18 cellular contexts compared by ENCODE assay signal in the genomic region with DNA sequence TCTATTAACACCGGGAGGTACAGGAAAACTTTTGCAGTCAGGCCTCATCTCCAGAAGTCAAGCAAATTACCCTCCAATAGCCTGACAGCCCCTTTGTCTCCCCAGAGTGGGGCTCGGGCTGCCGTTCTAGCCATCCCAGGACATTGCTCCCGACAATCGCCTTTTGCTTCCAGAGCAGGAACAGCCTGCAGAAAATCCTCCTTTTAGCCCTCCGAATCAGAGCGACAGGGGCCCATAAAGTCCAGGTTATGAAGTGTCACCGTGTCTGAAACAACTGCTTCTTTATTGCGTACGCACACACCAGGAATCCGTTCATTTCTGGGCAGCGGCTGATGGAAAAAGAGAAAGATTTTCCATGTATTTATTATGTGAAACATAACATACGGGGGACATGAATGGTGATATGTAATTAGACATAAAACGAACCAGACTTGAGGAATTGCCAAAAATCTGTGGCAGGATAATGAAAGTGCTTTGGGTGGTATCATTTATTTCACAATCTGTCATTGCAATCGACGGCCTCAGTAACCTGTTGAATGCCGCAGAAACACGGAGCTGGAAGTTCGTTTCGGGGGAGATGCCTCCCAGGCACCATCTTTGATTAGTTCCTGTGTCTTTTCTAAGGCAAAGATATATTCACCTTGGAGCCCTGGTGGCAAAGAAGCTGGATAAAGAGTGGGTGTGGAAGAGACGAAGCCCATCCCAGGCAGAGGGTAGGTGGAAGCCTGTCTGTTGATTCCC. TPM values are rescaled to one million over a fixed set of nuclear protein-coding genes. Genes with fewer than 3 reads are reported as not detected.
DNase-seq lines count a peak whose midpoint lies in the region; TF ChIP-seq lines count a peak whose summit lies in the region.
"Had no signal": no experiment of that assay in that cellular context is flagged by ENCODE, and none has a peak within 500 bp of the region (broad histone marks: within the 10 kb centered on the region; RNA-seq: fewer than 3 reads in every experiment).

No MANE protein-coding gene starts in this region.

- H3K4me3 ChIP-seq in HEK293 (ENCODE audit: low read depth, low read length) (no peak overlapping the region), hepatocyte (no peak overlapping the region), GM23248 (no peak overlapping the region), esophagus squamous epithelium (no peak overlapping the region)
- H3K4me3 ChIP-seq: BLaER1 treated with 17β-estradiol and CSF1 and Interleukin-3, amounts not matched to agents 10 nM and 100 nM had no signal

- in situ Hi-C loops in GM23248 (cut with MboI): no loop called here

- no peaks in the 10 kb centered on the region for H3F3A ChIP-seq in GM23248 (ENCODE audit: insufficient read depth)

- H3K27ac ChIP-seq in HEK293 (ENCODE audit: extremely low read depth, low read depth, low read length) (no peak overlapping the region), hepatocyte (no peak overlapping the region), GM23248 (no peak overlapping the region), esophagus squamous epithelium (no peak overlapping the region)
- H3K27ac ChIP-seq: BLaER1 treated with 17β-estradiol and CSF1 and Interleukin-3, amounts not matched to agents 10 nM and 100 nM; HL-60; KMS-11 had no signal

- TF ChIP-seq CTCF in HEK293 (tag by site-specific recombination; IDR thresholded peaks at IDR 0.05): no peak
- no peak for TF ChIP-seq CTCF in hepatocyte (IDR thresholded peaks at IDR 0.05; ENCODE audit: poor library complexity)
- TF ChIP-seq CTCF in esophagus squamous epithelium (IDR thresholded peaks at IDR 0.05): no peak

- H3K4me2 ChIP-seq in hepatocyte: no peak overlapping the region
- no peak overlapping the region for H3K4me2 ChIP-seq in GM23248 (ENCODE audit: unreplicated experiment)
- H3K4me2 ChIP-seq: BLaER1 treated with 17β-estradiol and CSF1 and Interleukin-3, amounts not matched to agents 10 nM and 100 nM; KMS-11 had no signal

- H3K4me1 ChIP-seq in HEK293 (ENCODE audit: control insufficient read depth, insufficient read depth, low read length) (no peaks in the 10 kb centered on the region), hepatocyte (ENCODE audit: insufficient read depth) (peaks cover 7% of the 10 kb centered on the region), GM23248 (ENCODE audit: insufficient read depth) (no peaks in the 10 kb centered on the region), esophagus squamous epithelium (peaks cover 0 to 6% (median 0%) of the 10 kb centered on the region in 3 donors)
- H3K4me1 ChIP-seq: BLaER1 treated with 17β-estradiol and CSF1 and Interleukin-3, amounts not matched to agents 10 nM and 100 nM had no signal

- H3K27me3 Mint-ChIP-seq in activated naive CD4-positive, alpha-beta T cell treated with anti-CD3 and anti-CD28 coated beads, Interleukin-2, amount 10 ng/mL, durations not matched to agents 7 days and 5 days: peaks cover 42% of the 10 kb centered on the region

- DNase-seq in NCI-H1694 treated with DMSO at 0.1 percent for 48 hours (lab: John Stamatoyannopoulos, UW) (peak; percentile 65), hepatocyte (ENCODE audit: low spot score) (peak; percentile 30), posterior vena cava (ENCODE audit: low spot score) (peak; percentile 31), GM23248 (no peak), esophagus squamous epithelium (lab: John Stamatoyannopoulos, UW) (no peak), GOT3 (lab: John Stamatoyannopoulos, UW) (no peak)
- no peak for DNase-seq in activated naive CD4-positive, alpha-beta T cell treated with anti-CD3 and anti-CD28 coated beads, Interleukin-2, amount 10 ng/mL, durations not matched to agents 7 days and 5 days
- DNase-seq: Calu3; CD8-positive, alpha-beta T cell; DMS153; DMS79; GDM1; H7 had no signal

- no peak overlapping the region for H2AFZ ChIP-seq in hepatocyte
- H2AFZ ChIP-seq in GM23248: no peak overlapping the region

- peaks cover 8% of the 10 kb centered on the region for H3K27me3 ChIP-seq in hepatocyte
- peaks cover 82% of the 10 kb centered on the region for H3K27me3 ChIP-seq in GM23248 (replicated peaks; ENCODE audit: insufficient read depth)
- peaks cover 0 to 41% (median 0%) of the 10 kb centered on the region in 4 donors for H3K27me3 ChIP-seq in esophagus squamous epithelium
- H3K27me3 ChIP-seq: BLaER1 treated with 17β-estradiol and CSF1 and Interleukin-3, amounts not matched to agents 10 nM and 100 nM had no signal

- no peak for TF ChIP-seq POLR2A in esophagus squamous epithelium (IDR thresholded peaks at IDR 0.05)

- intact Hi-C loops in posterior vena cava (cut with DNase I) (no loop called here), esophagus squamous epithelium (cut with DNase I) (no loop called here)

- 69% methylated on average over 21 of the region's 21 CpGs for WGBS in hepatocyte (ENCODE audit: low lambda C conversion rate, missing lambda C conversion rate)
- WGBS in GM23248 (ENCODE audit: low coverage in 1 of 2, low lambda C conversion rate in 2 of 2, missing lambda C conversion rate in 2 of 2), 2 experiments: 5 to 7% methylated on average over 21 of the region's 21 CpGs
- 68 to 70% methylated on average over 20 to 21 of the region's 21 CpGs for WGBS in esophagus squamous epithelium, 2 donors

- H3K36me3 Mint-ChIP-seq in activated naive CD4-positive, alpha-beta T cell treated with anti-CD3 and anti-CD28 coated beads, Interleukin-2, amount 10 ng/mL, durations not matched to agents 7 days and 5 days: no peaks in the 10 kb centered on the region
- H3K36me3 Mint-ChIP-seq: CD8-positive, alpha-beta T cell had no signal

- H3K9me2 ChIP-seq in hepatocyte (replicated peaks; ENCODE audit: insufficient read depth): no peaks in the 10 kb centered on the region
- no peaks in the 10 kb centered on the region for H3K9me2 ChIP-seq in GM23248 (ENCODE audit: insufficient read depth)

- H3K4me1 Mint-ChIP-seq in activated naive CD4-positive, alpha-beta T cell treated with anti-CD3 and anti-CD28 coated beads, Interleukin-2, amount 10 ng/mL, durations not matched to agents 7 days and 5 days: no peaks in the 10 kb centered on the region
- H3K4me1 Mint-ChIP-seq: B cell had no signal

- H3K4me3 Mint-ChIP-seq in activated naive CD4-positive, alpha-beta T cell treated with anti-CD3 and anti-CD28 coated beads, Interleukin-2, amount 10 ng/mL, durations not matched to agents 7 days and 5 days: no peak overlapping the region
- H3K4me3 Mint-ChIP-seq: B cell; CD8-positive, alpha-beta T cell had no signal

- no peak overlapping the region for H3K9ac ChIP-seq in GM23248
- H3K9ac ChIP-seq: BLaER1 treated with 17β-estradiol and CSF1 and Interleukin-3, amounts not matched to agents 10 nM and 100 nM; KMS-11 had no signal

- H3K79me2 ChIP-seq in hepatocyte: no peaks in the 10 kb centered on the region
- H3K79me2 ChIP-seq in GM23248 (ENCODE audit: insufficient read depth): no peaks in the 10 kb centered on the region

- no peaks in the 10 kb centered on the region for H3K9me3 Mint-ChIP-seq in activated naive CD4-positive, alpha-beta T cell treated with anti-CD3 and anti-CD28 coated beads, Interleukin-2, amount 10 ng/mL, durations not matched to agents 7 days and 5 days
- H3K9me3 Mint-ChIP-seq: CD8-positive, alpha-beta T cell had no signal

- CTCF ChIA-PET in HEK293 (lab: Yijun Ruan, JAX): interaction anchor here (1.1 kb wide), 2 partner anchors 19 to 280 kb away, joined by 3 read pairs; no protein-coding TSS in a partner anchor
- CTCF ChIA-PET in activated naive CD4-positive, alpha-beta T cell treated with anti-CD3 and anti-CD28 coated beads, Interleukin-2, amount 10 ng/mL, durations not matched to agents 7 days and 5 days (lab: Charles Lee): interaction anchor here (0.6 kb wide), 1 partner anchor 160 kb away, joined by 3 read pairs; no protein-coding TSS in a partner anchor

- H4K20me1 ChIP-seq in hepatocyte (ENCODE audit: insufficient read depth, poor library complexity, severe bottlenecking): no peaks in the 10 kb centered on the region
- H4K20me1 ChIP-seq in GM23248 (ENCODE audit: insufficient read depth): no peaks in the 10 kb centered on the region
- H4K20me1 ChIP-seq: BLaER1 treated with 17β-estradiol and CSF1 and Interleukin-3, amounts not matched to agents 10 nM and 100 nM had no signal

- H3K27ac Mint-ChIP-seq in activated naive CD4-positive, alpha-beta T cell treated with anti-CD3 and anti-CD28 coated beads, Interleukin-2, amount 10 ng/mL, durations not matched to agents 7 days and 5 days: no peak overlapping the region
- H3K27ac Mint-ChIP-seq: B cell; CD8-positive, alpha-beta T cell had no signal

- POLR2A ChIA-PET in HEK293 (lab: Yijun Ruan, JAX): no interaction called here

- H3K36me3 ChIP-seq in HEK293 (ENCODE audit: control insufficient read depth in 2 of 2, insufficient read depth in 1 of 2, low read length in 2 of 2): no peaks in the 10 kb centered on the region
- no peaks in the 10 kb centered on the region for H3K36me3 ChIP-seq in hepatocyte (replicated peaks; ENCODE audit: insufficient read depth, low read depth)
- H3K36me3 ChIP-seq in GM23248 (ENCODE audit: low read depth): no peaks in the 10 kb centered on the region
- no peaks in the 10 kb centered on the region for H3K36me3 ChIP-seq in esophagus squamous epithelium
- H3K36me3 ChIP-seq: BLaER1 treated with 17β-estradiol and CSF1 and Interleukin-3, amounts not matched to agents 10 nM and 100 nM had no signal

- H3K9me3 ChIP-seq in HEK293 (ENCODE audit: control insufficient read depth, insufficient read depth, low read depth, low read length) (no peaks in the 10 kb centered on the region), hepatocyte (ENCODE audit: low read depth) (no peaks in the 10 kb centered on the region), GM23248 (ENCODE audit: low read depth) (no peaks in the 10 kb centered on the region), esophagus squamous epithelium (no peaks in the 10 kb centered on the region)
- H3K9me3 ChIP-seq: BLaER1 treated with 17β-estradiol and CSF1 and Interleukin-3, amounts not matched to agents 10 nM and 100 nM had no signal

TF ChIP-seq in HEK293, 187 proteins besides CTCF, POLR2A, EP300 and RAD21 (continues in another document):
- TF ChIP-seq SCRT1 (tag by site-specific recombination; IDR thresholded peaks at IDR 0.05; ENCODE audit: borderline replicate concordance): peak; percentile 38; the same call in 1 of the 2 replicates
- TF ChIP-seq SCRT2 (tag by site-specific recombination; IDR thresholded peaks at IDR 0.05): peak; percentile 64

RNA-seq across cellular contexts. Expression of a gene that starts 48.0 kb away (rescaled TPM):
- 3.7 TPM in 2 replicates for total RNA-seq in hepatocyte
- 13.7 and 14.7 TPM in 2 replicates for polyA plus RNA-seq in hepatocyte
- total RNA-seq in posterior vena cava: 1 to 10 TPM; 2.2 to 3.1 TPM
- total RNA-seq in GM23248 (2014; rRNA removed; shearing (Covaris generic)): not detected in 2 replicates
- 0.18 and 0.42 TPM in 2 replicates for polyA plus RNA-seq in GM23248 (2016; fragmentation: Nextera tagmentation; extraction: Ambion mirVana)
- total RNA-seq in esophagus squamous epithelium: 1 to 10 TPM in 3 of 4 donors, not detected in 1; 1.2 to 1.7 (median 1.3) TPM

Comparison
In these comparisons a context has a peak if more than half of its experiments do, and no peak if none do; other contexts are left out.
1. DNase-seq: peak in NCI-H1694 treated with DMSO at 0.1 percent for 48 hours (single experiment), hepatocyte (single experiment) and posterior vena cava (single experiment); none in GM23248 (single experiment), esophagus squamous epithelium (single experiment), activated naive CD4-positive, alpha-beta T cell treated with anti-CD3 and anti-CD28 coated beads, Interleukin-2, amount 10 ng/mL, durations not matched to agents 7 days and 5 days (single experiment) and GOT3 (single experiment).